15 cellular contexts compared by ENCODE assay signal in genomic region chrX:12962041-12962504, GRCh38. TPM values are rescaled to one million over a fixed set of nuclear protein-coding genes. Genes with fewer than 3 reads are reported as not detected.
DNase-seq lines count a peak whose midpoint lies in the region; ATAC-seq, FAIRE-seq and TF ChIP-seq lines count a peak whose summit lies in the region.
"Had no signal": no experiment of that assay in that cellular context is flagged by ENCODE, and none has a peak within 500 bp of the region (broad histone marks: within the 10 kb centered on the region; RNA-seq: fewer than 3 reads in every experiment).

No MANE protein-coding gene starts in this region.

- WGBS in GM12878 (ENCODE audit: insufficient coverage, insufficient replicate concordance, low lambda C conversion rate, missing lambda C conversion rate): 48% methylated on average over 4 of the region's 4 CpGs

- no peaks in the 10 kb centered on the region for H3K36me3 ChIP-seq in BLaER1 treated with 17β-estradiol and CSF1 and Interleukin-3, amounts not matched to agents 10 nM and 100 nM
- no peaks in the 10 kb centered on the region for H3K36me3 ChIP-seq in Karpas-422 (ENCODE audit: insufficient read depth, low read length)
- no peaks in the 10 kb centered on the region for H3K36me3 ChIP-seq in GM12878 (ENCODE audit: control insufficient read depth in 2 of 2, insufficient read depth in 2 of 2, low read length in 1 of 2)
- H3K36me3 ChIP-seq in uterus: no peaks in the 10 kb centered on the region

- intact Hi-C loops in GM12878 (cut with micrococcal nuclease; ENCODE audit: unreplicated experiment): no loop called here
- intact Hi-C loops in uterus (cut with DNase I; ENCODE audit: low total_unique reads): no loop called here

- CTCF ChIA-PET in GM12878 (lab: Yijun Ruan, JAX): no interaction called here

- H3K4me2 ChIP-seq in BLaER1 treated with 17β-estradiol and CSF1 and Interleukin-3, amounts not matched to agents 10 nM and 100 nM: peak overlapping the region in 6 of 11 experiments; percentile 15 to 62 (median 50); a peak in 10 of 22 replicates
- H3K4me2 ChIP-seq in Karpas-422 (ENCODE audit: low read depth, low read length, poor library complexity, severe bottlenecking) (no peak overlapping the region), GM12878 (ENCODE audit: control insufficient read depth, insufficient read depth) (peak overlapping the region; percentile 13; the same call in 1 of the 2 replicates)
- H3K4me2 ChIP-seq: hepatocyte had no signal

- H3K9ac ChIP-seq in BLaER1 treated with 17β-estradiol and CSF1 and Interleukin-3, amounts not matched to agents 10 nM and 100 nM: 0 out of 22 replicates have a peak overlapping the region, but pooled peaks of 1 of the 11 experiments have one; percentile 20
- H3K9ac ChIP-seq in Karpas-422 (ENCODE audit: low read length) (no peak overlapping the region), GM12878 (ENCODE audit: control insufficient read depth, insufficient read depth, low read length) (no peak overlapping the region)

- ATAC-seq in GM12878 (peak; percentile 52), GM19455 (IDR thresholded peaks at IDR 0.05; ENCODE audit: unreplicated experiment) (no peak)

- FAIRE-seq in GM18507 (lab: Jason Lieb, UNC) (peak; percentile 56), GM12878 (lab: Jason Lieb, UNC) (no peak)
- FAIRE-seq: H1 had no signal

- no peaks in the 10 kb centered on the region for H4K20me1 ChIP-seq in BLaER1 treated with 17β-estradiol and CSF1 and Interleukin-3, amounts not matched to agents 10 nM and 100 nM
- H4K20me1 ChIP-seq in Karpas-422 (ENCODE audit: insufficient read depth, low read depth, low read length) (no peaks in the 10 kb centered on the region), GM12878 (ENCODE audit: control insufficient read depth, insufficient read depth) (no peaks in the 10 kb centered on the region)

- H2AFZ ChIP-seq in Karpas-422 (ENCODE audit: low read length): no peak overlapping the region
- H2AFZ ChIP-seq in GM12878 (ENCODE audit: control insufficient read depth, low read depth, low read length): no peak overlapping the region
- H2AFZ ChIP-seq: hepatocyte had no signal

- no peaks in the 10 kb centered on the region for H3K9me2 ChIP-seq in Karpas-422 (replicated peaks; ENCODE audit: insufficient read depth, low read length)

- peaks cover 21 to 51% (median 33%) of the 10 kb centered on the region in 10 experiments for H3K4me1 ChIP-seq in BLaER1 treated with 17β-estradiol and CSF1 and Interleukin-3, amounts not matched to agents 10 nM and 100 nM
- peaks cover 29% of the 10 kb centered on the region for H3K4me1 ChIP-seq in Karpas-422 (ENCODE audit: low read length)
- H3K4me1 ChIP-seq in GM12878 (ENCODE audit: control insufficient read depth, insufficient read depth, low read length): peaks cover 29% of the 10 kb centered on the region
- H3K4me1 ChIP-seq in uterus: no peaks in the 10 kb centered on the region

- no peak overlapping the region for H3K4me3 ChIP-seq in BLaER1 treated with 17β-estradiol and CSF1 and Interleukin-3, amounts not matched to agents 10 nM and 100 nM
- H3K4me3 ChIP-seq in Karpas-422 (ENCODE audit: low read length): no peak overlapping the region
- no peak overlapping the region for H3K4me3 ChIP-seq in GM12878
- H3K4me3 ChIP-seq in uterus: no peak overlapping the region
- H3K4me3 ChIP-seq: hepatocyte had no signal

- no peaks in the 10 kb centered on the region for H3K79me2 ChIP-seq in Karpas-422 (ENCODE audit: low read length)
- no peaks in the 10 kb centered on the region; the same call in none of the 2 replicates for H3K79me2 ChIP-seq in GM12878 (ENCODE audit: control insufficient read depth, insufficient read depth, low read length)
- H3K79me2 ChIP-seq: hepatocyte had no signal

- POLR2A ChIA-PET in GM12878 (lab: Charles Lee): interaction anchor here (7.7 kb wide), 1 partner anchor 11 kb away, joined by 138 read pairs; the partner anchor contains the start of gene TMSB4X

- RAD21 ChIA-PET in GM12878 (lab: Charles Lee; ENCODE audit: unreplicated experiment): interaction anchor here (1.2 to 7.7 kb wide), 2 partner anchors 12 to 38 kb away, joined by 3 to 80 read pairs; no protein-coding TSS in a partner anchor

- TF ChIP-seq RAD21 in GM12878 (IDR thresholded peaks at IDR 0.05; ENCODE audit: insufficient read depth, low read depth, low read length): no peak

- peaks cover 0 to 3% (median 0%) of the 10 kb centered on the region in 11 experiments; a peak in 1 of 22 replicates for H3K27me3 ChIP-seq in BLaER1 treated with 17β-estradiol and CSF1 and Interleukin-3, amounts not matched to agents 10 nM and 100 nM
- H3K27me3 ChIP-seq in Karpas-422 (ENCODE audit: low read length) (no peaks in the 10 kb centered on the region), GM12878 (replicated peaks in 1 of 2; ENCODE audit: control insufficient read depth in 2 of 2, insufficient read depth in 2 of 2, low read length in 1 of 2) (no peaks in the 10 kb centered on the region), uterus (no peaks in the 10 kb centered on the region)
- H3K27me3 ChIP-seq: hepatocyte had no signal

- in situ Hi-C loops in GM12878 (cut with MboI): loop anchor here (25.0 kb wide), 1 partner anchor 700 kb away; the partner anchor contains the start of gene TCEANC

- peak in 1 of 2 experiments; percentile 31; a peak in 1 of 4 replicates for TF ChIP-seq EP300 in GM12878 (IDR thresholded peaks at IDR 0.05; ENCODE audit: borderline replicate concordance in 1 of 2, control insufficient read depth in 1 of 2, low read depth in 2 of 2, low read length in 2 of 2)

- DNase-seq in GM18507 (ENCODE audit: extremely low spot score, insufficient read length, low read depth) (no peak), Karpas-422 (peak; percentile 52), GM12878 (ENCODE audit: low read depth, low spot score) (no peak), NCI-H69 (lab: John Stamatoyannopoulos, UW) (no peak), uterus (no peak), T1000 (lab: John Stamatoyannopoulos, UW) (no peak)
- DNase-seq: NCI-H1694; stimulated activated CD8-positive, alpha-beta memory T cell treated with anti-CD3 and anti-CD28 coated beads, Interleukin-4, amount 100 ng/mL, for 48 hours had no signal

- BruUV-seq in GM12878 (replicated peaks; lab: Mats Ljungman, UMichigan): no TSS peak

- H3K9me3 ChIP-seq in BLaER1 treated with 17β-estradiol and CSF1 and Interleukin-3, amounts not matched to agents 10 nM and 100 nM (replicated peaks in 1 of 11): peaks cover 0 to 51% (median 33%) of the 10 kb centered on the region in 11 experiments; a peak in 17 of 22 replicates
- no peaks in the 10 kb centered on the region for H3K9me3 ChIP-seq in Karpas-422 (ENCODE audit: low read length)
- no peaks in the 10 kb centered on the region; the same call in 2 of the 3 replicates for H3K9me3 ChIP-seq in GM12878 (replicated peaks; ENCODE audit: control insufficient read depth, insufficient read depth, low read length)
- no peaks in the 10 kb centered on the region for H3K9me3 ChIP-seq in uterus

- SMC1A ChIA-PET in GM12878 (lab: Charles Lee; ENCODE audit: uncharacterized antibody, unreplicated experiment): interaction anchor here (7.8 to 18.8 kb wide), 3 partner anchors 12 to 121 kb away, joined by 35 to 632 read pairs (median 351); partner anchors contain the start of gene TMSB4X

- no peak for TF ChIP-seq POLR2A in GM12878 (IDR thresholded peaks at IDR 0.05; ENCODE audit: low read depth, low read length)
- no peak for TF ChIP-seq POLR2A in uterus (IDR thresholded peaks at IDR 0.05)

- peak overlapping the region in 8 of 11 experiments; percentile 10 to 71 (median 45); a peak in 14 of 22 replicates for H3K27ac ChIP-seq in BLaER1 treated with 17β-estradiol and CSF1 and Interleukin-3, amounts not matched to agents 10 nM and 100 nM
- H3K27ac ChIP-seq in Karpas-422 (ENCODE audit: low read length) (no peak overlapping the region), GM12878 (ENCODE audit: control insufficient read depth, insufficient read depth) (peak overlapping the region; percentile 69), uterus (no peak overlapping the region)
- H3K27ac ChIP-seq: hepatocyte had no signal

- TF ChIP-seq CTCF in GM12878 (IDR thresholded peaks at IDR 0.05 in 2 of 3, conservative IDR thresholded peaks at IDR 0.05 in 1 of 3; ENCODE audit: control insufficient read depth in 2 of 3, extremely low read depth in 1 of 3, insufficient read depth in 1 of 3, low read depth in 3 of 3, low read length in 3 of 3) (no peak), uterus (IDR thresholded peaks at IDR 0.05) (no peak)

RNA-seq across cellular contexts. Expression of gene TMSB4X, which starts 12.8 kb away (rescaled TPM):
- total RNA-seq in Karpas-422 (2014; rRNA removed; shearing (Covaris generic); ENCODE audit: low replicate concordance): 2,363 and 3,856 TPM in 2 replicates
- total RNA-seq in GM12878 (2013; cell fraction: nucleolus; rRNA removed): 726 and 815 TPM in 2 replicates
- total RNA-seq in GM12878 (2014; rRNA removed): 20,095 and 20,513 TPM in 2 replicates
- 14,081 and 14,526 TPM in 2 replicates for total RNA-seq in GM12878 (2014; rRNA removed; fragmentation: Illumina TruSeq; extraction: Trizol)
- total RNA-seq in GM12878 (2021): 15,676 and 15,778 TPM in 2 replicates
- 20,663 TPM for polyA plus RNA-seq in GM12878 (2011; ENCODE audit: low read depth)
- 13,924 and 13,999 TPM in 2 replicates for polyA plus RNA-seq in GM12878 (2011; rRNA removed)
- polyA plus RNA-seq in GM12878 (2011; cell fraction: cytosol; rRNA removed): 6,321 and 8,073 TPM in 2 replicates
- polyA plus RNA-seq in GM12878 (2011; cell fraction: nucleus; rRNA removed): 2,770 and 4,943 TPM in 2 replicates
- polyA plus RNA-seq in GM12878 (2012): 18,326 and 24,333 TPM in 2 replicates
- polyA plus RNA-seq in GM12878 (2014; fragmentation: Illumina TruSeq; extraction: Trizol): 22,521 and 25,739 TPM in 2 replicates
- polyA plus RNA-seq in GM12878 (2014; fragmentation: Nextera tagmentation; extraction: Ambion mirVana): over 10,000 TPM; 32,576 to 35,408 TPM
- polyA plus RNA-seq in GM12878 (2014; rRNA removed): 21,672 and 21,926 TPM in 2 replicates
- polyA plus RNA-seq in GM12878 (2016; fragmentation: Nextera tagmentation; extraction: Ambion mirVana): over 10,000 TPM; 35,271 to 37,234 TPM
- polyA minus RNA-seq in GM12878 (2011; rRNA and poly(A)+ RNA removed): 5,151 and 6,646 TPM in 2 replicates
- polyA minus RNA-seq in GM12878 (2011; cell fraction: cytosol; rRNA and poly(A)+ RNA removed): 2,250 and 2,391 TPM in 2 replicates
- 1,575 and 1,669 TPM in 2 replicates for polyA minus RNA-seq in GM12878 (2011; cell fraction: nucleus; rRNA and poly(A)+ RNA removed)
- 1,000 to 10,000 TPM; 2,867 to 6,849 (median 3,091) TPM for total RNA-seq in uterus

RNA-seq across cellular contexts. Expression of gene TLR8, which starts 55.7 kb away (rescaled TPM):
- total RNA-seq in Karpas-422 (2014; rRNA removed; shearing (Covaris generic); ENCODE audit: low replicate concordance): not detected in 2 replicates
- total RNA-seq in GM12878 (2013; cell fraction: nucleolus; rRNA removed): 0.15 TPM in 1 of 2 replicates, not detected in the other
- total RNA-seq in GM12878 (2014; rRNA removed): not detected in 2 replicates
- total RNA-seq in GM12878 (2014; rRNA removed; fragmentation: Illumina TruSeq; extraction: Trizol): not detected in 2 replicates
- total RNA-seq in GM12878 (2021): not detected in 2 replicates
- not detected for polyA plus RNA-seq in GM12878 (2011; ENCODE audit: low read depth)
- polyA plus RNA-seq in GM12878 (2011; rRNA removed): 0.04 TPM in 1 of 2 replicates, not detected in the other
- polyA plus RNA-seq in GM12878 (2011; cell fraction: cytosol; rRNA removed): not detected in 2 replicates
- polyA plus RNA-seq in GM12878 (2011; cell fraction: nucleus; rRNA removed): 0.03 TPM in 2 replicates
- polyA plus RNA-seq in GM12878 (2012): not detected in 2 replicates
- polyA plus RNA-seq in GM12878 (2014; fragmentation: Illumina TruSeq; extraction: Trizol): not detected in 2 replicates
- polyA plus RNA-seq in GM12878 (2014; fragmentation: Nextera tagmentation; extraction: Ambion mirVana): not detected
- polyA plus RNA-seq in GM12878 (2014; rRNA removed): 0.03 TPM in 1 of 2 replicates, not detected in the other
- polyA plus RNA-seq in GM12878 (2016; fragmentation: Nextera tagmentation; extraction: Ambion mirVana): not detected
- not detected in 2 replicates for polyA minus RNA-seq in GM12878 (2011; rRNA and poly(A)+ RNA removed)
- polyA minus RNA-seq in GM12878 (2011; cell fraction: cytosol; rRNA and poly(A)+ RNA removed): not detected in 2 replicates
- polyA minus RNA-seq in GM12878 (2011; cell fraction: nucleus; rRNA and poly(A)+ RNA removed): not detected in 2 replicates
- total RNA-seq in uterus: under 1 TPM in 3 of 4 donors, not detected in 1; 0.29 to 0.55 (median 0.55) TPM
- total RNA-seq: epithelial cell of proximal tubule; G401; H1; T-helper 1 cell treated with Interleukin-12 subunit alpha and Interleukin-12 subunit beta and Interleukin-4 antibody, amounts not matched to agents 30 ng/mL and 1 ng/mL, for 36 hours had no signal
- polyA plus RNA-seq: H1, hepatocyte had no signal

Comparison
In these comparisons a context has a peak if more than half of its experiments do, and no peak if none do; other contexts are left out.
1. H3K27ac ChIP-seq: peak in BLaER1 treated with 17β-estradiol and CSF1 and Interleukin-3, amounts not matched to agents 10 nM and 100 nM (8 of 11) and GM12878 (single experiment); none in Karpas-422 (single experiment) and uterus (0 of 2).